In the genomic region with DNA sequence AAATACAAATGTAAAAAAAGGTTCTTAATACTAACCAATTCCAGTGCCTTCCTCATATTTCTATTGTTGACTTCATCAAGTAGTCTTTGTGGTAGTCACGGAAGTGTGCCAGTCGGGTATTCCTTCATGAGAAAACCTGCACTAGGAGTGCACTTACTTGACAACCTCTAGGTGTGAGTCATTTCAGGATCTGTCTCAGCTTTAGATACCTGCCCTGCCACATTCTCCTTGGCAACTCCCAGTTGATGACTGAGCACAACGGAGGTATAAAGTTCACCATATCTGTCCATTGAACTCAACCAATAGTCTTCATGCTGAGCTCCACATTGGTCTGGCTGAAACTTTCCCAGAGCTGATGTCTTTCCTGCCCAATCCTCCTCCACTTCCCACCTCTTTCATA, we compare ENCODE assay signal across 1 cellular context.
TF ChIP-seq lines count a peak whose summit lies in the region.

No MANE protein-coding gene starts in this region.

TF ChIP-seq in H1, 55 proteins besides CTCF, POLR2A, EP300 and RAD21 (continued from another document):
- no peak for TF ChIP-seq KDM5A (IDR thresholded peaks at IDR 0.05; ENCODE audit: low read length)
